Comparison of ENCODE assay signal across 23 cellular contexts in genomic region chr7:111047595-111047994, GRCh38. TPM values are rescaled to one million over a fixed set of nuclear protein-coding genes. Genes with fewer than 3 reads are reported as not detected.
DNase-seq lines count a peak whose midpoint lies in the region; ATAC-seq and TF ChIP-seq lines count a peak whose summit lies in the region.
"Had no signal": no experiment of that assay in that cellular context is flagged by ENCODE, and none has a peak within 500 bp of the region (broad histone marks: within the 10 kb centered on the region; RNA-seq: fewer than 3 reads in every experiment).

No MANE protein-coding gene starts in this region.

- H3K36me3 Mint-ChIP-seq in progenitor cell of endocrine pancreas (ENCODE audit: insufficient read depth): no peaks in the 10 kb centered on the region
- no peaks in the 10 kb centered on the region for H3K36me3 Mint-ChIP-seq in CD4-positive, alpha-beta memory T cell
- H3K36me3 Mint-ChIP-seq: CD14-positive monocyte; CD8-positive, alpha-beta T cell had no signal

- POLR2A ChIA-PET in CD4-positive, alpha-beta memory T cell (lab: Charles Lee; ENCODE audit: partially characterized antibody): no interaction called here

- intact Hi-C loops in CD4-positive, alpha-beta memory T cell (cut with micrococcal nuclease): no loop called here

- H3K4me3 Mint-ChIP-seq in progenitor cell of endocrine pancreas (ENCODE audit: low read depth): no peak overlapping the region
- H3K4me3 Mint-ChIP-seq in CD4-positive, alpha-beta memory T cell: no peak overlapping the region
- H3K4me3 Mint-ChIP-seq: CD14-positive monocyte; CD4-positive, CD25-positive, alpha-beta regulatory T cell; CD8-positive, alpha-beta T cell had no signal

- H3K27ac Mint-ChIP-seq in progenitor cell of endocrine pancreas: peak overlapping the region; percentile 5
- no peak overlapping the region for H3K27ac Mint-ChIP-seq in CD4-positive, alpha-beta memory T cell
- H3K27ac Mint-ChIP-seq: CD14-positive monocyte; CD8-positive, alpha-beta T cell had no signal

- H3K4me3 ChIP-seq in liver (ENCODE audit: low read depth in 1 of 3, low read length in 3 of 3): no peak overlapping the region
- no peak overlapping the region for H3K4me3 ChIP-seq in CD4-positive, alpha-beta memory T cell (ENCODE audit: low read length in 2 of 2)
- H3K4me3 ChIP-seq: BLaER1 had no signal

- no peaks in the 10 kb centered on the region for H3K27me3 Mint-ChIP-seq in progenitor cell of endocrine pancreas
- H3K27me3 Mint-ChIP-seq in CD4-positive, alpha-beta memory T cell: no peaks in the 10 kb centered on the region
- H3K27me3 Mint-ChIP-seq: CD4-positive, CD25-positive, alpha-beta regulatory T cell had no signal

- no peak overlapping the region for H3K27ac ChIP-seq in liver (ENCODE audit: low read depth in 1 of 2, low read length in 2 of 2)
- H3K27ac ChIP-seq in CD4-positive, alpha-beta memory T cell (ENCODE audit: low read depth, low read length): no peak overlapping the region
- H3K27ac ChIP-seq: BLaER1 had no signal

- no peak for TF ChIP-seq RAD21 in liver (IDR thresholded peaks at IDR 0.05)

- H3K9ac ChIP-seq in liver (ENCODE audit: low read depth in 1 of 2, low read length in 2 of 2): no peak overlapping the region
- H3K9ac ChIP-seq: BLaER1 had no signal

- TF ChIP-seq CTCF in liver (IDR thresholded peaks at IDR 0.05; ENCODE audit: low read depth, low read length, missing input control) (no peak), progenitor cell of endocrine pancreas (IDR thresholded peaks at IDR 0.05; ENCODE audit: unreplicated experiment) (no peak)

- no peaks in the 10 kb centered on the region for H3K9me3 ChIP-seq in liver (ENCODE audit: control insufficient read depth in 4 of 4, low read length in 3 of 4)
- no peaks in the 10 kb centered on the region for H3K9me3 ChIP-seq in CD4-positive, alpha-beta memory T cell (ENCODE audit: control insufficient read depth in 1 of 2, low read length in 2 of 2)
- H3K9me3 ChIP-seq: BE2C, BLaER1, Caco-2 had no signal

- no peaks in the 10 kb centered on the region for H3K27me3 ChIP-seq in liver (ENCODE audit: control insufficient read depth in 4 of 4, insufficient read depth in 4 of 4, low read length in 3 of 4)
- no peaks in the 10 kb centered on the region for H3K27me3 ChIP-seq in CD4-positive, alpha-beta memory T cell (ENCODE audit: insufficient read depth, low read length)
- H3K27me3 ChIP-seq: BE2C, BLaER1 had no signal

- WGBS in liver: 96% methylated on average over 4 of the region's 4 CpGs

- H3K36me3 ChIP-seq in liver (ENCODE audit: control insufficient read depth in 4 of 4, insufficient read depth in 3 of 4, low read depth in 1 of 4, low read length in 3 of 4): no peaks in the 10 kb centered on the region
- no peaks in the 10 kb centered on the region for H3K36me3 ChIP-seq in CD4-positive, alpha-beta memory T cell (ENCODE audit: insufficient read depth, low read length)
- H3K36me3 ChIP-seq: BE2C, BLaER1 had no signal

- H3K4me1 Mint-ChIP-seq in progenitor cell of endocrine pancreas (ENCODE audit: low read depth): no peaks in the 10 kb centered on the region
- no peaks in the 10 kb centered on the region for H3K4me1 Mint-ChIP-seq in CD4-positive, alpha-beta memory T cell
- H3K4me1 Mint-ChIP-seq: CD14-positive monocyte had no signal

- ATAC-seq in left lobe of liver: peak; percentile 81
- ATAC-seq in GM21381 (IDR thresholded peaks at IDR 0.05; ENCODE audit: unreplicated experiment): no peak
- ATAC-seq: CD8-positive, alpha-beta T cell had no signal

- no peaks in the 10 kb centered on the region for H3K9me3 Mint-ChIP-seq in progenitor cell of endocrine pancreas (ENCODE audit: low read depth)
- no peaks in the 10 kb centered on the region for H3K9me3 Mint-ChIP-seq in CD4-positive, alpha-beta memory T cell
- H3K9me3 Mint-ChIP-seq: CD8-positive, alpha-beta T cell had no signal

- CTCF ChIA-PET in CD4-positive, alpha-beta memory T cell (lab: Charles Lee; ENCODE audit: partially characterized antibody): no interaction called here

- H3K4me1 ChIP-seq in liver (ENCODE audit: control insufficient read depth in 4 of 4, insufficient read depth in 4 of 4, low read length in 3 of 4): no peaks in the 10 kb centered on the region
- no peaks in the 10 kb centered on the region for H3K4me1 ChIP-seq in CD4-positive, alpha-beta memory T cell (ENCODE audit: insufficient read depth, low read length)
- H3K4me1 ChIP-seq: BE2C, BLaER1, Caco-2 had no signal

- DNase-seq in HuH-7 (ENCODE audit: low spot score) (peak; percentile 23), left lobe of liver (ENCODE audit: low spot score) (no peak), progenitor cell of endocrine pancreas (ENCODE audit: low spot score, unreplicated experiment) (no peak), DMS153 (lab: John Stamatoyannopoulos, UW) (no peak)
- DNase-seq in CD4-positive, alpha-beta memory T cell: no peak
- DNase-seq: 8988T; ACHN; BE2C; C1 segment of cervical spinal cord; Caco-2; Calu3; CD4-positive, CD25-positive, alpha-beta regulatory T cell; CD8-positive, alpha-beta T cell; DMS53; DMS79; DND-41; EL; GDM1 had no signal

TF ChIP-seq in liver, 16 proteins besides CTCF, POLR2A, EP300 and RAD21:
- TF ChIP-seq HNF4A (conservative IDR thresholded peaks at IDR 0.05): peak; percentile 53 to 63
- TF ChIP-seq FOXA1 (IDR thresholded peaks at IDR 0.05): no peak

RNA-seq across cellular contexts. Expression of gene LRRN3, which starts 43.3 kb away (rescaled TPM):
- total RNA-seq in left lobe of liver (0.48 TPM), liver (1 to 10 TPM in 1 of 2 donors, under 1 TPM in 1; 0.25 to 1.1 TPM), progenitor cell of endocrine pancreas (1.6 and 1.7 TPM in 2 replicates)
- under 1 TPM; 0.18 to 0.39 TPM for polyA plus RNA-seq in liver
- total RNA-seq in CD4-positive, alpha-beta memory T cell: 10 to 100 TPM; 41.5 to 42.7 TPM
- polyA plus RNA-seq in CD4-positive, alpha-beta memory T cell: 10 to 100 TPM; 10.8 to 12.9 TPM
- total RNA-seq: A673, Calu3 had no signal

Comparison
In these comparisons a context has a peak if more than half of its experiments do, and no peak if none do; other contexts are left out.
1. RNA of gene LRRN3, which starts 43.3 kb away (total RNA-seq): 41.5 to 42.7 TPM in CD4-positive, alpha-beta memory T cell; 1.6 to 1.7 TPM in progenitor cell of endocrine pancreas, 0.25 to 1.1 TPM in liver and 0.48 TPM in left lobe of liver (single experiment); every median in the first group is over 10 times any median in the second.